Comparison of ENCODE assay signal across 8 cellular contexts in the genomic region with DNA sequence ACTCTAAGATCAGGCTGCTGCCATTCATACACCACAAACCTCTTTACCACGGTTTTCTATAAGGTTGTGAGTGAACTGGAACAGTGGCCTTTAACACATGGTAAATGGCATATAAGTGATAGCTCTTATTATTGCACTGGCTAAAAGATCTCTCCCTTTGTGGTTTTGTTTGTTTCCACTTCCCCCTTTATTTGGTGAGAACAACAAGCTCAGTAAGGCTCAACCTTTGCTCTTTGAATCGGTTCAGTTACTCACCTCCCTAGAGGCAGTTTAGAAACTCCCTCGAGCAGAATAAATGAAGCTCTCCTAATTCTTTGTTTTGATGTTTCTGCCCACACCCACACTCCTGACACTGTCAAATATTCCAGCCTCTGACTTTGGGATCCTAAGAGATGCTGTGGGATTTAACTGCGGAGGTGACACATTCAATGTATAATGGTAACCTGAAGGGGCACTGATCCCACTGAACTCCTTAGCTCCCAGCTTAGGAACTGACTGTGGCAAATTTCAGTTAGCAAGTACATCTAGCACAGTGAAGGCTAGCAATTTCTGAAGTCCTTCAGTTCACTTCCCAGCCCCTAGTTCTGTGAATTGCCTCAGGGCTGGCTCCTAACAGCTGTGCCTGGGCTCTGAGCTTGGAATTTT. TPM values are rescaled to one million over a fixed set of nuclear protein-coding genes. Genes with fewer than 3 reads are reported as not detected.
DNase-seq lines count a peak whose midpoint lies in the region; ATAC-seq lines count a peak whose summit lies in the region.

No MANE protein-coding gene starts in this region.

- peaks cover 8 to 30% (median 15%) of the 10 kb centered on the region in 5 donors for H3K27me3 Mint-ChIP-seq in naive thymus-derived CD4-positive, alpha-beta T cell
- H3K27me3 Mint-ChIP-seq in CD4-positive, alpha-beta memory T cell: peaks cover 6 to 11% of the 10 kb centered on the region in 2 donors

- DNase-seq in NCI-H69 (lab: John Stamatoyannopoulos, UW): peak; percentile 85
- DNase-seq in naive thymus-derived CD4-positive, alpha-beta T cell: no peak
- DNase-seq in GM03348 (ENCODE audit: low spot score): no peak
- DNase-seq in NCI-H774 (lab: John Stamatoyannopoulos, UW): no peak
- DNase-seq in activated CD4-positive, alpha-beta T cell treated with anti-CD3 and anti-CD28 coated beads for 1 hour: no peak
- no peak for DNase-seq in CD4-positive, alpha-beta memory T cell

- no peak overlapping the region for H3K27ac ChIP-seq in naive thymus-derived CD4-positive, alpha-beta T cell (ENCODE audit: low read depth, low read length)
- no peak overlapping the region for H3K27ac ChIP-seq in CD4-positive, alpha-beta memory T cell (ENCODE audit: low read depth, low read length)

- CTCF ChIA-PET in naive thymus-derived CD4-positive, alpha-beta T cell (lab: Charles Lee): no interaction called here
- CTCF ChIA-PET in CD4-positive, alpha-beta memory T cell (lab: Charles Lee; ENCODE audit: partially characterized antibody): interaction anchor here (0.6 to 3.2 kb wide), 6 partner anchors 9 to 81 kb away, joined by 3 to 13 read pairs (median 4); no protein-coding TSS in a partner anchor

- H3K4me1 ChIP-seq in naive thymus-derived CD4-positive, alpha-beta T cell (ENCODE audit: control insufficient read depth in 2 of 2, insufficient read depth in 2 of 2, low read length in 2 of 2): no peaks in the 10 kb centered on the region
- H3K4me1 ChIP-seq in CD4-positive, alpha-beta memory T cell (ENCODE audit: insufficient read depth, low read length): no peaks in the 10 kb centered on the region

- H3K27ac Mint-ChIP-seq in naive thymus-derived CD4-positive, alpha-beta T cell: no peak overlapping the region
- peak overlapping the region in 1 of 7 donors; percentile 20 for H3K27ac Mint-ChIP-seq in CD4-positive, alpha-beta memory T cell

- peak; percentile 99 for ATAC-seq in GM19023 (IDR thresholded peaks at IDR 0.05; ENCODE audit: unreplicated experiment)
- ATAC-seq in HG02840 (IDR thresholded peaks at IDR 0.05; ENCODE audit: low FRiP score, unreplicated experiment): peak; percentile 99
- peak; percentile 54 for ATAC-seq in naive thymus-derived CD4-positive, alpha-beta T cell

- H3K36me3 ChIP-seq in naive thymus-derived CD4-positive, alpha-beta T cell (ENCODE audit: control insufficient read depth in 2 of 3, insufficient read depth in 3 of 3, low read length in 3 of 3): no peaks in the 10 kb centered on the region
- no peaks in the 10 kb centered on the region for H3K36me3 ChIP-seq in CD4-positive, alpha-beta memory T cell (ENCODE audit: insufficient read depth, low read length)

- intact Hi-C loops in naive thymus-derived CD4-positive, alpha-beta T cell (cut with micrococcal nuclease): no loop called here
- intact Hi-C loops in CD4-positive, alpha-beta memory T cell (cut with micrococcal nuclease): no loop called here

- H3K4me3 ChIP-seq in naive thymus-derived CD4-positive, alpha-beta T cell (ENCODE audit: low read length): no peak overlapping the region
- no peak overlapping the region for H3K4me3 ChIP-seq in CD4-positive, alpha-beta memory T cell (ENCODE audit: low read length in 2 of 2)

- peaks cover 0 to 7% (median 0%) of the 10 kb centered on the region in 7 donors for H3K4me1 Mint-ChIP-seq in naive thymus-derived CD4-positive, alpha-beta T cell
- H3K4me1 Mint-ChIP-seq in CD4-positive, alpha-beta memory T cell: no peaks in the 10 kb centered on the region

- POLR2A ChIA-PET in naive thymus-derived CD4-positive, alpha-beta T cell (lab: Charles Lee): no interaction called here
- POLR2A ChIA-PET in CD4-positive, alpha-beta memory T cell (lab: Charles Lee; ENCODE audit: partially characterized antibody): no interaction called here

- H3K36me3 Mint-ChIP-seq in naive thymus-derived CD4-positive, alpha-beta T cell: no peaks in the 10 kb centered on the region
- H3K36me3 Mint-ChIP-seq in CD4-positive, alpha-beta memory T cell: no peaks in the 10 kb centered on the region

- no peaks in the 10 kb centered on the region for H3K27me3 ChIP-seq in naive thymus-derived CD4-positive, alpha-beta T cell (ENCODE audit: control insufficient read depth in 2 of 2, insufficient read depth in 2 of 2, low read length in 2 of 2)
- peaks cover 5% of the 10 kb centered on the region for H3K27me3 ChIP-seq in CD4-positive, alpha-beta memory T cell (ENCODE audit: insufficient read depth, low read length)

- H3K9me3 ChIP-seq in naive thymus-derived CD4-positive, alpha-beta T cell (ENCODE audit: control insufficient read depth in 2 of 3, low read length in 3 of 3): no peaks in the 10 kb centered on the region
- H3K9me3 ChIP-seq in CD4-positive, alpha-beta memory T cell (ENCODE audit: control insufficient read depth in 1 of 2, low read length in 2 of 2): no peaks in the 10 kb centered on the region

- peaks cover 0 to 14% (median 8%) of the 10 kb centered on the region in 11 donors for H3K9me3 Mint-ChIP-seq in naive thymus-derived CD4-positive, alpha-beta T cell
- peaks cover 0 to 11% (median 7%) of the 10 kb centered on the region in 8 donors for H3K9me3 Mint-ChIP-seq in CD4-positive, alpha-beta memory T cell

- H3K4me3 Mint-ChIP-seq in naive thymus-derived CD4-positive, alpha-beta T cell: no peak overlapping the region
- no peak overlapping the region for H3K4me3 Mint-ChIP-seq in CD4-positive, alpha-beta memory T cell

RNA-seq across cellular contexts. Expression of gene RAD23B, which starts 22.5 kb away (rescaled TPM):
- total RNA-seq in naive thymus-derived CD4-positive, alpha-beta T cell: 100 to 1,000 TPM in 1 of 5 experiments, 10 to 100 TPM in 4; 48.7 to 102 (median 55.6) TPM
- 10 to 100 TPM in 1 of 2 donors, 1 to 10 TPM in 1; 8.9 to 15.1 TPM for polyA plus RNA-seq in naive thymus-derived CD4-positive, alpha-beta T cell
- total RNA-seq in CD4-positive, alpha-beta memory T cell: 10 to 100 TPM; 49.5 to 54.2 TPM
- 10 to 100 TPM in 1 of 2 donors, 1 to 10 TPM in 1; 8.1 to 12.0 TPM for polyA plus RNA-seq in CD4-positive, alpha-beta memory T cell
